8 cellular contexts compared by ENCODE assay signal in the genomic region with DNA sequence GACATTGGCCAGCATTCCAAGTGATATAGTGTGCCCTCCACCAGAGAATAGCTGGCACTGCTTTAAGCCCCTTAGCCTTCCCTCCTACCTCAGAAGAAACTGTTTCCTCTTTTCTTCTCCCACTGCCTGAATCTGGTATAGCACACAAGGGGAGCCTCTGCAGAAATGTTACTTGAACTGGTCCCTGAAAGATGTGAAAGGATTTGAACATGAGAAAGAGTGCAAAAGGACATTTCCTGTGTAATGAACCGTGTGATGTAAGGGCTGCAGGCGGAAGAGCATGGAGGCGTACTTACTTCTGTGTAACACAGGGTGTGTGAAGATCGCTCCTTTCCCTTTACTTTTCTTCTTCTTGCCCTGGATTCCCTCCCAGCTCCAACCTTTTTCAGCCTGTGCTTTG. TPM values are rescaled to one million over a fixed set of nuclear protein-coding genes. Genes with fewer than 3 reads are reported as not detected.
DNase-seq lines count a peak whose midpoint lies in the region; ATAC-seq and TF ChIP-seq lines count a peak whose summit lies in the region.

No MANE protein-coding gene starts in this region.

- WGBS in esophagus muscularis mucosa = 36% methylated on average over 4 of the region's 4 CpGs

- H3K27ac ChIP-seq in esophagus muscularis mucosa (replicated peaks in 1 of 4) = no peak overlapping the region
- no peak overlapping the region for H3K27ac ChIP-seq in effector memory CD4-positive, alpha-beta T cell (ENCODE audit: insufficient read depth, low read length, poor library complexity, severe bottlenecking)

- H3K27me3 ChIP-seq in esophagus muscularis mucosa = no peaks in the 10 kb centered on the region
- no peaks in the 10 kb centered on the region for H3K27me3 ChIP-seq in effector memory CD4-positive, alpha-beta T cell (replicated peaks; ENCODE audit: control insufficient read depth, insufficient read depth, low read length, poor library complexity, severe bottlenecking)

- TF ChIP-seq CTCF in GM13976 (IDR thresholded peaks at IDR 0.05; ENCODE audit: borderline replicate concordance, control extremely low read depth, extremely low read depth, insufficient read depth, missing control alignments) = no peak
- TF ChIP-seq CTCF in nephron (IDR thresholded peaks at IDR 0.05; ENCODE audit: unreplicated experiment in 3 of 3) = no peak
- TF ChIP-seq CTCF in esophagus muscularis mucosa (IDR thresholded peaks at IDR 0.05) = no peak

- peaks cover 33 to 63% (median 54%) of the 10 kb centered on the region in 4 donors for H3K4me1 ChIP-seq in esophagus muscularis mucosa
- peaks cover 24% of the 10 kb centered on the region for H3K4me1 ChIP-seq in effector memory CD4-positive, alpha-beta T cell (ENCODE audit: control insufficient read depth, insufficient read depth, low read length, poor library complexity, severe bottlenecking)

- intact Hi-C loops in esophagus muscularis mucosa (cut with DNase I) = no loop called here
- intact Hi-C loops in posterior cingulate gyrus (cut with DNase I) = no loop called here

- peak; percentile 59 for ATAC-seq in HG02588 (IDR thresholded peaks at IDR 0.05; ENCODE audit: unreplicated experiment)
- no peak for ATAC-seq in GM21737 (IDR thresholded peaks at IDR 0.05; ENCODE audit: unreplicated experiment)

- peak; percentile 20 for DNase-seq in GM13976 (ENCODE audit: low spot score)
- no peak for DNase-seq in esophagus muscularis mucosa (ENCODE audit: extremely low spot score)
- no peak for DNase-seq in posterior cingulate gyrus
- DNase-seq in effector memory CD4-positive, alpha-beta T cell = no peak

- H3K36me3 ChIP-seq in esophagus muscularis mucosa = no peaks in the 10 kb centered on the region
- H3K36me3 ChIP-seq in effector memory CD4-positive, alpha-beta T cell (ENCODE audit: control insufficient read depth, insufficient read depth, low read length) = no peaks in the 10 kb centered on the region

- peak overlapping the region; percentile 91 for H3K27ac Mint-ChIP-seq in activated naive CD8-positive, alpha-beta T cell
- peak overlapping the region; percentile 55 to 81 (median 62) for H3K27ac Mint-ChIP-seq in nephron

- no peaks in the 10 kb centered on the region for H3K9me3 Mint-ChIP-seq in activated naive CD8-positive, alpha-beta T cell (ENCODE audit: low read depth)
- no peaks in the 10 kb centered on the region for H3K9me3 Mint-ChIP-seq in nephron

- H3K4me1 Mint-ChIP-seq in activated naive CD8-positive, alpha-beta T cell (ENCODE audit: low read depth) = peaks cover 89% of the 10 kb centered on the region
- peaks cover 26% of the 10 kb centered on the region for H3K4me1 Mint-ChIP-seq in nephron

- H3K27me3 Mint-ChIP-seq in activated naive CD8-positive, alpha-beta T cell = no peaks in the 10 kb centered on the region
- H3K27me3 Mint-ChIP-seq in nephron (ENCODE audit: low read depth) = no peaks in the 10 kb centered on the region

- in situ Hi-C loops in GM13976 (cut with MboI; ENCODE audit: low sequenced_read_pairs, unreplicated experiment) = no loop called here

- H3K36me3 Mint-ChIP-seq in activated naive CD8-positive, alpha-beta T cell = peaks cover under 1% of the 10 kb centered on the region
- no peaks in the 10 kb centered on the region for H3K36me3 Mint-ChIP-seq in nephron (ENCODE audit: low read depth)

- no peak for TF ChIP-seq EP300 in esophagus muscularis mucosa (IDR thresholded peaks at IDR 0.05)

- peak overlapping the region; percentile 71 for H3K4me3 Mint-ChIP-seq in activated naive CD8-positive, alpha-beta T cell
- peak overlapping the region; percentile 11 to 31 (median 12) for H3K4me3 Mint-ChIP-seq in nephron

- no peak for TF ChIP-seq POLR2A in esophagus muscularis mucosa (IDR thresholded peaks at IDR 0.05; ENCODE audit: low read depth)

- H3K4me3 ChIP-seq in esophagus muscularis mucosa = no peak overlapping the region
- no peak overlapping the region for H3K4me3 ChIP-seq in effector memory CD4-positive, alpha-beta T cell (ENCODE audit: insufficient read depth, low read depth, low read length, poor library complexity, severe bottlenecking)

- H3K9me3 ChIP-seq in esophagus muscularis mucosa = no peaks in the 10 kb centered on the region
- no peaks in the 10 kb centered on the region for H3K9me3 ChIP-seq in effector memory CD4-positive, alpha-beta T cell (ENCODE audit: control insufficient read depth, low read length)

RNA-seq across cellular contexts. Expression of gene TMOD3, which starts 8.3 kb away (rescaled TPM):
- 10 to 100 TPM; 16.2 to 27.9 (median 24.7) TPM for total RNA-seq in esophagus muscularis mucosa
